Comparison of ENCODE assay signal across 1 cellular context in genomic region chr2:85329181-85329651, GRCh38.
A peak's percentile ranks its signal among the peaks of the same experiment; 100 is the strongest.
TF ChIP-seq lines count a peak whose summit lies in the region.

No MANE protein-coding gene starts in this region.

TF ChIP-seq in K562, 482 proteins besides CTCF, POLR2A, EP300 and RAD21 (continued from another document):
- TF ChIP-seq, protein P1, sequence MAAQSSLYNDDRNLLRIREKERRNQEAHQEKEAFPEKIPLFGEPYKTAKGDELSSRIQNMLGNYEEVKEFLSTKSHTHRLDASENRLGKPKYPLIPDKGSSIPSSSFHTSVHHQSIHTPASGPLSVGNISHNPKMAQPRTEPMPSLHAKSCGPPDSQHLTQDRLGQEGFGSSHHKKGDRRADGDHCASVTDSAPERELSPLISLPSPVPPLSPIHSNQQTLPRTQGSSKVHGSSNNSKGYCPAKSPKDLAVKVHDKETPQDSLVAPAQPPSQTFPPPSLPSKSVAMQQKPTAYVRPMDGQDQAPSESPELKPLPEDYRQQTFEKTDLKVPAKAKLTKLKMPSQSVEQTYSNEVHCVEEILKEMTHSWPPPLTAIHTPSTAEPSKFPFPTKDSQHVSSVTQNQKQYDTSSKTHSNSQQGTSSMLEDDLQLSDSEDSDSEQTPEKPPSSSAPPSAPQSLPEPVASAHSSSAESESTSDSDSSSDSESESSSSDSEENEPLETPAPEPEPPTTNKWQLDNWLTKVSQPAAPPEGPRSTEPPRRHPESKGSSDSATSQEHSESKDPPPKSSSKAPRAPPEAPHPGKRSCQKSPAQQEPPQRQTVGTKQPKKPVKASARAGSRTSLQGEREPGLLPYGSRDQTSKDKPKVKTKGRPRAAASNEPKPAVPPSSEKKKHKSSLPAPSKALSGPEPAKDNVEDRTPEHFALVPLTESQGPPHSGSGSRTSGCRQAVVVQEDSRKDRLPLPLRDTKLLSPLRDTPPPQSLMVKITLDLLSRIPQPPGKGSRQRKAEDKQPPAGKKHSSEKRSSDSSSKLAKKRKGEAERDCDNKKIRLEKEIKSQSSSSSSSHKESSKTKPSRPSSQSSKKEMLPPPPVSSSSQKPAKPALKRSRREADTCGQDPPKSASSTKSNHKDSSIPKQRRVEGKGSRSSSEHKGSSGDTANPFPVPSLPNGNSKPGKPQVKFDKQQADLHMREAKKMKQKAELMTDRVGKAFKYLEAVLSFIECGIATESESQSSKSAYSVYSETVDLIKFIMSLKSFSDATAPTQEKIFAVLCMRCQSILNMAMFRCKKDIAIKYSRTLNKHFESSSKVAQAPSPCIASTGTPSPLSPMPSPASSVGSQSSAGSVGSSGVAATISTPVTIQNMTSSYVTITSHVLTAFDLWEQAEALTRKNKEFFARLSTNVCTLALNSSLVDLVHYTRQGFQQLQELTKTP (IDR thresholded peaks at IDR 0.05; ENCODE audit: low read depth in 1 of 2, partially characterized antibody in 2 of 2), result peak in 1 of 2 experiments; percentile 47
- TF ChIP-seq TOE1 (IDR thresholded peaks at IDR 0.05; ENCODE audit: borderline replicate concordance), result no peak
- TF ChIP-seq TOE1 (CRISPR knock-in tag; IDR thresholded peaks at IDR 0.05; ENCODE audit: borderline replicate concordance, low read depth), result no peak
- no peak for TF ChIP-seq ZNF3 (CRISPR knock-in tag; IDR thresholded peaks at IDR 0.05)
- no peak for TF ChIP-seq ZNF79 (CRISPR knock-in tag; IDR thresholded peaks at IDR 0.05; ENCODE audit: low read depth)
- TF ChIP-seq TAL1 (IDR thresholded peaks at IDR 0.05), result peak; percentile 83
- no peak for TF ChIP-seq SUPT5H (IDR thresholded peaks at IDR 0.05)
- peak in 1 of 2 experiments; percentile 33; a peak in 1 of 3 replicates for TF ChIP-seq CBX3 (IDR thresholded peaks at IDR 0.05; ENCODE audit: borderline replicate concordance in 1 of 2, low read length in 2 of 2)
- TF ChIP-seq POLR2G (IDR thresholded peaks at IDR 0.05; ENCODE audit: low read depth, low read length), result no peak
- no peak for TF ChIP-seq NFATC3 (IDR thresholded peaks at IDR 0.05)
- peak; percentile 57; the same call in 1 of the 2 replicates for TF ChIP-seq POLR2AphosphoS5 (IDR thresholded peaks at IDR 0.05; ENCODE audit: control insufficient read depth, insufficient read depth, low read depth, low read length)
- no peak for TF ChIP-seq SMAD3 (CRISPR knock-in tag; conservative IDR thresholded peaks at IDR 0.05)
- TF ChIP-seq TAF1 (IDR thresholded peaks at IDR 0.05; ENCODE audit: control insufficient read depth, extremely low read depth, insufficient read depth, low read length, severe bottlenecking), result no peak
- no peak for TF ChIP-seq NR3C1 (CRISPR knock-in tag; IDR thresholded peaks at IDR 0.05)
- peak; percentile 68; the same call in 1 of the 2 replicates for TF ChIP-seq CC2D1A (IDR thresholded peaks at IDR 0.05)
